17 cellular contexts compared by ENCODE assay signal in the genomic region with DNA sequence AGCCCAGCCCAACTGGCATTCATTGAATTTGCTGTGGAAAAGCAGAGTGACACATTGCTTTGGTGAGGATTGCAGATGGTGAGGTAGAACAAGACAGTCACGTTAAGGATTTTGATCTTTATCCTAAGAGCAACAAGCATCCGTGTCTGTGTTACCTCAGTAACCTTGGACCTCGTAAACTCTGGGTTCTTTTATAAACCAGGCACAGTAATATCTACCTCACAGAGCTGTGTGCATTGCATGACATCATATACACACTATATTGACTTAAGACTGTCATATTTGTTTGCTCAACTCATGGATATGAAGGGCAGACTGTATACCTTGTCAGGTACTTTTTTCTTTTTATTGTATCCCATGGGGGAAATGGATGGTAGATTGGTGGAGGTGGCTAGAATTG.
DNase-seq lines count a peak whose midpoint lies in the region; ATAC-seq and TF ChIP-seq lines count a peak whose summit lies in the region.
"Had no signal": no experiment of that assay in that cellular context is flagged by ENCODE, and none has a peak within 500 bp of the region (broad histone marks: within the 10 kb centered on the region; RNA-seq: fewer than 3 reads in every experiment).

No MANE protein-coding gene starts in this region.

- no peak overlapping the region for H2AFZ ChIP-seq in OCI-LY1 (ENCODE audit: low read length)

- peaks cover 61% of the 10 kb centered on the region for H3K4me1 ChIP-seq in OCI-LY1 (ENCODE audit: insufficient read depth, low read length, severe bottlenecking)
- peaks cover 0 to 25% (median 0%) of the 10 kb centered on the region in 3 donors for H3K4me1 ChIP-seq in gastroesophageal sphincter

- H3K9me3 ChIP-seq in OCI-LY1 (ENCODE audit: low read length) (no peaks in the 10 kb centered on the region), gastroesophageal sphincter (no peaks in the 10 kb centered on the region)
- H3K9me3 ChIP-seq: spleen, suprapubic skin had no signal

- H3F3A ChIP-seq in OCI-LY1 (ENCODE audit: insufficient read depth, low read length), result no peaks in the 10 kb centered on the region

- no peaks in the 10 kb centered on the region for H3K36me3 ChIP-seq in OCI-LY1 (ENCODE audit: insufficient read depth, low read length)
- H3K36me3 ChIP-seq in gastroesophageal sphincter, result no peaks in the 10 kb centered on the region
- H3K36me3 ChIP-seq: spleen, suprapubic skin had no signal

- TF ChIP-seq POLR2A in gastroesophageal sphincter (IDR thresholded peaks at IDR 0.05), result no peak

- H3K27ac ChIP-seq in OCI-LY1 (ENCODE audit: low read depth, low read length, poor library complexity, severe bottlenecking), result peak overlapping the region; percentile 96
- H3K27ac ChIP-seq in gastroesophageal sphincter, result no peak overlapping the region
- H3K27ac ChIP-seq: coronary artery, suprapubic skin had no signal

- H3K27me3 ChIP-seq in OCI-LY1 (ENCODE audit: insufficient read depth, low read length), result no peaks in the 10 kb centered on the region
- no peaks in the 10 kb centered on the region for H3K27me3 ChIP-seq in gastroesophageal sphincter
- H3K27me3 ChIP-seq: spleen, suprapubic skin had no signal

- H3K9ac ChIP-seq in OCI-LY1 (ENCODE audit: low read length), result no peak overlapping the region

- TF ChIP-seq CTCF in OCI-LY1 (IDR thresholded peaks at IDR 0.05; ENCODE audit: low read length) (no peak), gastroesophageal sphincter (IDR thresholded peaks at IDR 0.05) (no peak)

- H3K4me3 ChIP-seq in OCI-LY1 (ENCODE audit: low read depth, low read length, poor library complexity, severe bottlenecking), result no peak overlapping the region
- no peak overlapping the region for H3K4me3 ChIP-seq in gastroesophageal sphincter
- H3K4me3 ChIP-seq: coronary artery, spleen, suprapubic skin had no signal

- H4K20me1 ChIP-seq in OCI-LY1 (ENCODE audit: insufficient read depth, low read length), result no peaks in the 10 kb centered on the region

- no peaks in the 10 kb centered on the region for H3K9me2 ChIP-seq in OCI-LY1 (ENCODE audit: low read depth, low read length)

- TF ChIP-seq EP300 in gastroesophageal sphincter (IDR thresholded peaks at IDR 0.05), result no peak

- ATAC-seq in left colon (peak; percentile 97), gastroesophageal sphincter (no peak)
- ATAC-seq: activated CD8-positive, alpha-beta T cell treated with anti-CD3 and anti-CD28 coated beads for 36 hours; Right ventricle myocardium inferior had no signal

- no peak overlapping the region for H3K4me2 ChIP-seq in OCI-LY1 (ENCODE audit: low read length)

- H3K36me3 Mint-ChIP-seq in T-helper 2 cell treated with Interferon-gamma antibody and Interleukin-4, amounts not matched to agents 5 μg/mL and 100 μg/mL, for 36 hours (ENCODE audit: low read depth), result peaks cover 9% of the 10 kb centered on the region

- H3K79me2 ChIP-seq in OCI-LY1 (ENCODE audit: insufficient read depth, low read length), result no peaks in the 10 kb centered on the region

- DNase-seq in DMS153 (lab: John Stamatoyannopoulos, UW) (peak; percentile 93), HuH-7.5 (ENCODE audit: low spot score) (peak; percentile 26), left colon (no peak), C1 segment of cervical spinal cord (lab: John Stamatoyannopoulos, UW) (no peak)
- DNase-seq in activated CD4-positive, alpha-beta T cell treated with anti-CD3 and anti-CD28 coated beads, Interleukin-2, amount 50 U/mL, for 1 hour, result no peak
- DNase-seq in T-helper 2 cell treated with Interferon-gamma antibody and Interleukin-4, amounts not matched to agents 5 μg/mL and 100 μg/mL, for 36 hours (ENCODE audit: low spot score), result no peak
- DNase-seq: activated CD8-positive, alpha-beta T cell treated with anti-CD3 and anti-CD28 coated beads for 36 hours; activated T-cell treated with anti-CD3 and anti-CD28 coated beads, Interleukin-2, amount 50 U/mL, for 48 hours; kidney; NCI-H2171; spleen had no signal

- H3K27ac Mint-ChIP-seq in T-helper 2 cell treated with Interferon-gamma antibody and Interleukin-4, amounts not matched to agents 5 μg/mL and 100 μg/mL, for 36 hours, result no peak overlapping the region
- H3K27ac Mint-ChIP-seq: activated CD8-positive, alpha-beta T cell treated with anti-CD3 and anti-CD28 coated beads for 36 hours; activated naive CD8-positive, alpha-beta T cell had no signal

- intact Hi-C loops in left colon (cut with DNase I, micrococcal nuclease), result no loop called here

- no peak overlapping the region for H3K4me3 Mint-ChIP-seq in T-helper 2 cell treated with Interferon-gamma antibody and Interleukin-4, amounts not matched to agents 5 μg/mL and 100 μg/mL, for 36 hours
- H3K4me3 Mint-ChIP-seq: activated CD8-positive, alpha-beta T cell treated with anti-CD3 and anti-CD28 coated beads for 36 hours; activated naive CD8-positive, alpha-beta T cell had no signal

- no peaks in the 10 kb centered on the region for H3K9me3 Mint-ChIP-seq in T-helper 2 cell treated with Interferon-gamma antibody and Interleukin-4, amounts not matched to agents 5 μg/mL and 100 μg/mL, for 36 hours
- H3K9me3 Mint-ChIP-seq: activated CD8-positive, alpha-beta T cell treated with anti-CD3 and anti-CD28 coated beads for 36 hours had no signal

- H3K4me1 Mint-ChIP-seq in T-helper 2 cell treated with Interferon-gamma antibody and Interleukin-4, amounts not matched to agents 5 μg/mL and 100 μg/mL, for 36 hours (ENCODE audit: low read depth), result peaks cover 8% of the 10 kb centered on the region

- 71 to 81% methylated on average over 3 of the region's 3 CpGs for WGBS in gastroesophageal sphincter (ENCODE audit: low coverage in 1 of 2), 2 donors

- no peaks in the 10 kb centered on the region for H3K27me3 Mint-ChIP-seq in T-helper 2 cell treated with Interferon-gamma antibody and Interleukin-4, amounts not matched to agents 5 μg/mL and 100 μg/mL, for 36 hours (ENCODE audit: low read depth)
- H3K27me3 Mint-ChIP-seq: activated CD8-positive, alpha-beta T cell treated with anti-CD3 and anti-CD28 coated beads for 36 hours; activated naive CD8-positive, alpha-beta T cell had no signal

Comparison
In these comparisons a context has a peak if more than half of its experiments do, and no peak if none do; other contexts are left out.
1. DNase-seq: peak in DMS153 (single experiment) and HuH-7.5 (single experiment); none in left colon (0 of 2), C1 segment of cervical spinal cord (0 of 14), activated CD4-positive, alpha-beta T cell treated with anti-CD3 and anti-CD28 coated beads, Interleukin-2, amount 50 U/mL, for 1 hour (single experiment) and T-helper 2 cell treated with Interferon-gamma antibody and Interleukin-4, amounts not matched to agents 5 μg/mL and 100 μg/mL, for 36 hours (single experiment).